ENCODE assay signal across 8 cellular contexts in the genomic region with DNA sequence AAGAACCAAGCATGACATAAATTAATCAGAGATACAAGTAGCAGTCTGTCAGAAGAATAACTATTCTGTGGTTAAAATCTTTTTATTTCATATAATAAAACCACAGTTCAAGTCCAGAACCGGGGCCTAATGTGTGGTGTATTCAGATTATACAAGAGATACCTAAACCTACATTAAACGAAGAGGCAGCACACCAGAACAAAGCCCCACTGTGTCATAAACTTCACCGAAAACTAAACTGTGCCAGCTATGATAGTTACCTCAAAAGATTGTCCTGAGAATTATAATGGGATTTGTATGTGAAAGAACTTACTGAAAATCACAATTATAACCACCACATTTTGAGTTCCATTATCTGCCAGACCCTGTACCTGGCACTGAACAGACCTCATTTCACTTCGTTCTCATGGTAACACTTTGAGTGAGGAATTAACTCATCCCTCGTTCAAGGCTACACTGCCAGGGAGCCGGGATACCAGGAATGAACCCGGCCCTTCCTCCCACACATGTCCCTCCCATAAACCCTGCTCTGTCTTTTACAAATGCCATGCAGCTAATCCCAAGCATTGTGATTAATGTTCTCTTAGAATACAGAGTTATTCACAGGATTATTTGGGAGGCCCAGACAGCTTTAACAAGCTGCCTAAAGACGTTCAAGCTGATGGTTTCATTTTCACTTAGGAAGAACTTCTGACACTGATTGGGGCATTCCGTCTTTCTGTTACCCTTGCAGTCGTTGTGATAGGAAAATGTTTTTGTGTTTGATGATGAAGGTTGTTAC. TPM values are rescaled to one million over a fixed set of nuclear protein-coding genes. Genes with fewer than 3 reads are reported as not detected.
A peak's percentile ranks its signal among the peaks of the same experiment; 100 is the strongest.
DNase-seq lines count a peak whose midpoint lies in the region; ATAC-seq and TF ChIP-seq lines count a peak whose summit lies in the region.

No MANE protein-coding gene starts in this region.

- H3K4me1 ChIP-seq in esophagus muscularis mucosa, result peaks cover 0 to 11% (median 6%) of the 10 kb centered on the region in 4 donors

- H3K27me3 ChIP-seq in esophagus muscularis mucosa, result no peaks in the 10 kb centered on the region

- in situ Hi-C loops in ACHN (cut with HindIII; ENCODE audit: low pct_ligation_motif_present, low pct_unique_long_range_greater_than_20kb, low sequenced_read_pairs), result loop anchor here (25.0 kb wide), 1 partner anchor 163 kb away; a partner anchor contains a TSS

- WGBS in esophagus muscularis mucosa, result 19% methylated on average over 10 of the region's 10 CpGs

- intact Hi-C loops in esophagus muscularis mucosa (cut with DNase I), result no loop called here

- ATAC-seq in GM18861 (IDR thresholded peaks at IDR 0.05; ENCODE audit: unreplicated experiment), result peak; percentile 58
- peak; percentile 63 for ATAC-seq in HG03103 (IDR thresholded peaks at IDR 0.05; ENCODE audit: low read depth, unreplicated experiment)
- ATAC-seq in omental fat pad (ENCODE audit: low FRiP score), result peak; percentile 88

- H3K36me3 ChIP-seq in esophagus muscularis mucosa, result no peaks in the 10 kb centered on the region

- peak; percentile 53 for DNase-seq in ACHN
- peak; percentile 18 for DNase-seq in SW480 (ENCODE audit: low spot score)
- no peak for DNase-seq in esophagus muscularis mucosa (ENCODE audit: extremely low spot score)
- DNase-seq in omental fat pad (ENCODE audit: low spot score), result no peak
- no peak for DNase-seq in SHP77 treated with DMSO at 0.1 percent for 48 hours (lab: John Stamatoyannopoulos, UW)
- no peak for DNase-seq in cortex of kidney (lab: John Stamatoyannopoulos, UW)

- TF ChIP-seq POLR2A in esophagus muscularis mucosa (IDR thresholded peaks at IDR 0.05; ENCODE audit: low read depth), result no peak

- TF ChIP-seq CTCF in esophagus muscularis mucosa (IDR thresholded peaks at IDR 0.05) (no peak), omental fat pad (IDR thresholded peaks at IDR 0.05) (no peak)

- no peak for TF ChIP-seq EP300 in esophagus muscularis mucosa (IDR thresholded peaks at IDR 0.05)

- H3K9me3 ChIP-seq in esophagus muscularis mucosa, result no peaks in the 10 kb centered on the region

- H3K27ac ChIP-seq in esophagus muscularis mucosa (replicated peaks in 1 of 4), result peak overlapping the region; percentile 49 to 69 (median 63)

- H3K4me3 ChIP-seq in esophagus muscularis mucosa, result peak overlapping the region; percentile 44 to 55 (median 50)

RNA-seq across cellular contexts. Expression of a gene that starts 42.7 kb away (rescaled TPM):
- total RNA-seq in esophagus muscularis mucosa, result 1 to 10 TPM; 1.2 to 4.3 (median 1.8) TPM
- total RNA-seq in omental fat pad, result 10 to 100 TPM in 2 of 4 donors, 1 to 10 TPM in 2; 4.9 to 20.4 (median 12.4) TPM

Comparison
In these comparisons a context has a peak if more than half of its experiments do, and no peak if none do; other contexts are left out.
1. DNase-seq: peak in ACHN (single experiment) and SW480 (single experiment); none in esophagus muscularis mucosa (single experiment), omental fat pad (single experiment), SHP77 treated with DMSO at 0.1 percent for 48 hours (single experiment) and cortex of kidney (single experiment).
2. Peak in every context shown above with its lines, with median percentiles within 50 percentile points of each other: ATAC-seq.